Comparison of ENCODE assay signal across 1 cellular context in the genomic region with DNA sequence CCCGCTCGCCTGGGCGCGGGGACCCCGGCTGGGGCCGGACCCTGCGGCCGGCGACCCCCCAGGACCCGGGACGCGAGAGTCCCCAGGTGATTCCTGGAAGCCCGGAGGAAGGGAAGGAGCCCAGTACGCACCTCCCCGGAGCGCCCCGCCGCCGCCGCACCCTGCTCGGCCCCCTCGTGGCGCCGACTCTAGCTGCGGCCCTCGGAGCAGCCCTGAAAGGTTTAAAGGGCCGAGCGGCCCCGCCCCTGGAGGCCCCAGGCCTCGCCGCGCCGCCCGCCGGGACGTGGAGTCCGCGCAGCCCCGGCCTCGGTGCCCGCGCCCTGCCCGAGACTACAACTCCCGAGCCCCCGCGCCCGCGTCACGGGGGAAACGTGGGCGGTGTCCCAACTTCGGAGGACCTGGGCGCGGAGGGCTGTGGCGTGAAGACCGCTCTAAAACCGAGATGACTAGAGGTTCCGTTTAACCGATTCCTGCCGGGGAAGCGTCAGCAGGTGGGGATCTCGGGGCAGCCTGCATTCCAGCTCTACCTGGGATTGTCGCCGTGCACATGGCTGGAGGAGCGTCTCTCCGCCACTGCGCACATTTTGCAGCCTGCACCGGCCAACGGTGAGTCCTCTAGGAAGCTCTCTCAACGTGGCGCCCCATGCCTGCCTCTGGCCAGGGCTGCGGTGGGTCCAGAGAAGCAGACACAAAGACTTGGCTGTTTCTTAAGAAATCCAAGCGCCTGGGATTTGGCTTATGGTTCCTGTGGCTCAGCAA.
TF ChIP-seq lines count a peak whose summit lies in the region.

TMEM150A (minus strand) TSS at position 223 of the 759 bp plus-strand sequence. CDS start 750 bp downstream, outside the sequence.

TF ChIP-seq in HepG2, 621 proteins besides CTCF, POLR2A, EP300 and RAD21 (continued from another document and continues in another):
- no peak for TF ChIP-seq ZNF318 (CRISPR knock-in tag; IDR thresholded peaks at IDR 0.05)
- TF ChIP-seq FOXA3 (CRISPR knock-in tag; IDR thresholded peaks at IDR 0.05), result peak; percentile 29; the same call in 1 of the 2 replicates
- TF ChIP-seq, protein P1, sequence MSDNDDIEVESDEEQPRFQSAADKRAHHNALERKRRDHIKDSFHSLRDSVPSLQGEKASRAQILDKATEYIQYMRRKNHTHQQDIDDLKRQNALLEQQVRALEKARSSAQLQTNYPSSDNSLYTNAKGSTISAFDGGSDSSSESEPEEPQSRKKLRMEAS (IDR thresholded peaks at IDR 0.05), result peak; percentile 90
- no peak for TF ChIP-seq GPN1 (CRISPR knock-in tag; IDR thresholded peaks at IDR 0.05; ENCODE audit: borderline replicate concordance)
- TF ChIP-seq MLX (CRISPR knock-in tag; IDR thresholded peaks at IDR 0.05), result no peak
- TF ChIP-seq ZSCAN31 (CRISPR knock-in tag; IDR thresholded peaks at IDR 0.05; ENCODE audit: low read depth), result peak; percentile 71; the same call in 1 of the 2 replicates
- TF ChIP-seq ERF (CRISPR knock-in tag; IDR thresholded peaks at IDR 0.05), result peak; percentile 40
- TF ChIP-seq, protein P2, sequence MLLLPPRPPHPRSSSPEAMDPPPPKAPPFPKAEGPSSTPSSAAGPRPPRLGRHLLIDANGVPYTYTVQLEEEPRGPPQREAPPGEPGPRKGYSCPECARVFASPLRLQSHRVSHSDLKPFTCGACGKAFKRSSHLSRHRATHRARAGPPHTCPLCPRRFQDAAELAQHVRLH (CRISPR knock-in tag; IDR thresholded peaks at IDR 0.05; ENCODE audit: borderline replicate concordance, low read depth), result peak; percentile 58; the same call in 1 of the 2 replicates
- TF ChIP-seq, protein P3, sequence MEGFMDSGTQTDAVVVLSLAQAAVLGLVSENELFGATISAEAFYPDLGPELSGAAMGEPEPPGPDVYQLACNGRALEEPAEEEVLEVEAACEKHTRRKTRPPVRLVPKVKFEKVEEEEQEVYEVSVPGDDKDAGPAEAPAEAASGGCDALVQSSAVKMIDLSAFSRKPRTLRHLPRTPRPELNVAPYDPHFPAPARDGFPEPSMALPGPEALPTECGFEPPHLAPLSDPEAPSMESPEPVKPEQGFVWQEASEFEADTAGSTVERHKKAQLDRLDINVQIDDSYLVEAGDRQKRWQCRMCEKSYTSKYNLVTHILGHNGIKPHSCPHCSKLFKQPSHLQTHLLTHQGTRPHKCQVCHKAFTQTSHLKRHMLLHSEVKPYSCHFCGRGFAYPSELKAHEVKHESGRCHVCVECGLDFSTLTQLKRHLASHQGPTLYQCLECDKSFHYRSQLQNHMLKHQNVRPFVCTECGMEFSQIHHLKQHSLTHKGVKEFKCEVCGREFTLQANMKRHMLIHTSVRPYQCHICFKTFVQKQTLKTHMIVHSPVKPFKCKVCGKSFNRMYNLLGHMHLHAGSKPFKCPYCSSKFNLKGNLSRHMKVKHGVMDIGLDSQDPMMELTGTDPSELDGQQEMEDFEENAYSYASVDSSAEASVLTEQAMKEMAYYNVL (CRISPR knock-in tag; IDR thresholded peaks at IDR 0.05; ENCODE audit: borderline replicate concordance), result peak; percentile 89; the same call in 1 of the 2 replicates
- no peak; the same call in 1 of the 2 replicates for TF ChIP-seq ZNF546 (CRISPR knock-in tag; conservative IDR thresholded peaks at IDR 0.05)
- peak; percentile 70; the same call in 1 of the 2 replicates for TF ChIP-seq MEF2D (CRISPR knock-in tag; IDR thresholded peaks at IDR 0.05)
- TF ChIP-seq ZNF850 (CRISPR knock-in tag; conservative IDR thresholded peaks at IDR 0.05), result peak; percentile 75; the same call in 1 of the 2 replicates
- TF ChIP-seq, protein P4, sequence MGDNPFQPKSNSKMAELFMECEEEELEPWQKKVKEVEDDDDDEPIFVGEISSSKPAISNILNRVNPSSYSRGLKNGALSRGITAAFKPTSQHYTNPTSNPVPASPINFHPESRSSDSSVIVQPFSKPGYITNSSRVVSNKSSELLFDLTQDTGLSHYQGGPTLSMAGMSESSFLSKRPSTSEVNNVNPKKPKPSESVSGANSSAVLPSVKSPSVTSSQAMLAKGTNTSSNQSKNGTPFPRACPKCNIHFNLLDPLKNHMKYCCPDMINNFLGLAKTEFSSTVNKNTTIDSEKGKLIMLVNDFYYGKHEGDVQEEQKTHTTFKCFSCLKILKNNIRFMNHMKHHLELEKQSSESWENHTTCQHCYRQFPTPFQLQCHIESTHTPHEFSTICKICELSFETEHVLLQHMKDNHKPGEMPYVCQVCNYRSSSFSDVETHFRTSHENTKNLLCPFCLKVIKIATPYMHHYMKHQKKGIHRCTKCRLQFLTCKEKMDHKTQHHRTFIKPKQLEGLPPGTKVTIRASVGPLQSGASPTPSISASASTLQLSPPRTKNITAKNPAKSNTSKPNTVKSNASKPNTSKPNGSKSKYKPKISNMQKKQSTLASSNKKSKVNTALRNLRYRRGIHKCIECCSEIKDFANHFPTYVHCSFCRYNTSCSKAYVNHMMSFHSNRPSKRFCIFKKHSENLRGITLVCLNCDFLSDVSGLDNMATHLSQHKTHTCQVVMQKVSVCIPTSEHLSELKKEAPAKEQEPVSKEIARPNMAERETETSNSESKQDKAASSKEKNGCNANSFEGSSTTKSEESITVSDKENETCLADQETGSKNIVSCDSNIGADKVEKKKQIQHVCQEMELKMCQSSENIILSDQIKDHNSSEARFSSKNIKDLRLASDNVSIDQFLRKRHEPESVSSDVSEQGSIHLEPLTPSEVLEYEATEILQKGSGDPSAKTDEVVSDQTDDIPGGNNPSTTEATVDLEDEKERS (CRISPR knock-in tag; IDR thresholded peaks at IDR 0.05), result peak; percentile 43; the same call in 1 of the 2 replicates
- no peak for TF ChIP-seq TRIM22 (IDR thresholded peaks at IDR 0.05)
- TF ChIP-seq ZNF713 (CRISPR knock-in tag; IDR thresholded peaks at IDR 0.05), result no peak
- no peak for TF ChIP-seq HOXA9 (CRISPR knock-in tag; IDR thresholded peaks at IDR 0.05; ENCODE audit: borderline replicate concordance)
- TF ChIP-seq THRA (CRISPR knock-in tag; IDR thresholded peaks at IDR 0.05; ENCODE audit: borderline replicate concordance), result peak; percentile 10; the same call in 1 of the 2 replicates
- TF ChIP-seq ASH2L (IDR thresholded peaks at IDR 0.05; ENCODE audit: insufficient read length, low read depth, low read length), result peak; percentile 91
- TF ChIP-seq CBX5 (CRISPR knock-in tag; IDR thresholded peaks at IDR 0.05; ENCODE audit: borderline replicate concordance), result peak; percentile 19; the same call in 1 of the 2 replicates
- TF ChIP-seq ARID4A (CRISPR knock-in tag; IDR thresholded peaks at IDR 0.05; ENCODE audit: borderline replicate concordance), result peak; percentile 90
- no peak for TF ChIP-seq ZNF34 (CRISPR knock-in tag; IDR thresholded peaks at IDR 0.05; ENCODE audit: borderline replicate concordance)
- TF ChIP-seq IRF2 (CRISPR knock-in tag; IDR thresholded peaks at IDR 0.05), result peak; percentile 78
- TF ChIP-seq NCOR1 (IDR thresholded peaks at IDR 0.05; ENCODE audit: borderline replicate concordance, low read length), result no peak
- peak; percentile 82; the same call in 1 of the 2 replicates for TF ChIP-seq ZNF598 (CRISPR knock-in tag; IDR thresholded peaks at IDR 0.05; ENCODE audit: borderline replicate concordance)
- TF ChIP-seq FOXA1 (IDR thresholded peaks at IDR 0.05), result no peak
- no peak for TF ChIP-seq FOXA1 (CRISPR knock-in tag; IDR thresholded peaks at IDR 0.05)
- no peak for TF ChIP-seq ZNF33B (CRISPR knock-in tag; IDR thresholded peaks at IDR 0.05)
- TF ChIP-seq ZNF350 (CRISPR knock-in tag; IDR thresholded peaks at IDR 0.05; ENCODE audit: borderline replicate concordance, low read depth), result peak; percentile 57; the same call in 1 of the 2 replicates
